ENCODE assay signal across 6 cellular contexts in the genomic region with DNA sequence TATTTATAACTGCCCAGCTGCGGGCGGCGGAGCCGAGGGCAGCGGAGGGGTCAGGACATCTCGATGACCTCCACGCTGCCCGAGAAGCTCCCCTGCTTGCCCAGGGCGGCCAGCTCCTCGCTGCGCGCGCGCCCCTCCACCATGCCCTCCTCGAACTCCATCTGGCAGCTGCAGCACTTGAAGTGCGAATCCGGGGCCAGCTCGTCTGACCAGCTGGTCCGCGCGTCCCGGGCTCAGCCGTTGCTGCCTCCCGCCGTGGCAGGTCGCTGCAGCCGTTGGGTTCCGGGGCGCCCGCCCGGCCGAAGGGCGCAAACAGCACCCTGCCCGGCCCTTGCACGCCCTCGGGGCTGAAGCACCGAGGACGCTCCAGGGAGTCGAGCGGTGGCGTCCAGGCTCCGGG.
A peak's percentile ranks its signal among the peaks of the same experiment; 100 is the strongest.
DNase-seq lines count a peak whose midpoint lies in the region; ATAC-seq, FAIRE-seq and TF ChIP-seq lines count a peak whose summit lies in the region.
"Not testable (repeated sequence)": the region's sequence is repeated elsewhere in the genome, so short reads cannot be mapped to it uniquely, and the experiment has no call there.

No MANE protein-coding gene starts in this region.

- in situ Hi-C loops in GM23248 (cut with MboI) = not testable (repeated sequence)

- DNase-seq in GM23248 (peak; percentile 9), kidney (peak; percentile 35), mucosa of descending colon (peak in 1 of 3 donors; percentile 39)
- DNase-seq in RWPE2 (ENCODE audit: low spot score); left lung; upper lobe of right lung: not testable (repeated sequence)

- not testable (repeated sequence) for H3K36me3 ChIP-seq in GM23248 (ENCODE audit: low read depth); RWPE2 (ENCODE audit: low read depth); kidney (ENCODE audit: control insufficient read depth in 1 of 2, insufficient read depth in 2 of 2, low read length in 2 of 2); left lung; mucosa of descending colon (ENCODE audit: low read depth); upper lobe of right lung

- not testable (repeated sequence) for H3K9ac ChIP-seq in GM23248; kidney (ENCODE audit: low read length in 2 of 2)

- 0 out of 3 replicates have a peak, but pooled peaks have one; percentile 17 for ATAC-seq in RWPE2 (ENCODE audit: low read depth)
- ATAC-seq in left lung = peak; percentile 23
- peak; percentile 25 for ATAC-seq in mucosa of descending colon
- peak; percentile 27 for ATAC-seq in upper lobe of right lung

- H2AFZ ChIP-seq in GM23248 = not testable (repeated sequence)

- H3K4me2 ChIP-seq in GM23248 (ENCODE audit: unreplicated experiment) = not testable (repeated sequence)

- H3K9me3 ChIP-seq in GM23248 (ENCODE audit: low read depth); RWPE2 (ENCODE audit: severe bottlenecking); kidney (ENCODE audit: control insufficient read depth in 1 of 2, low read length in 2 of 2); left lung; mucosa of descending colon; upper lobe of right lung: not testable (repeated sequence)

- not testable (repeated sequence) for H3K9me2 ChIP-seq in GM23248 (ENCODE audit: insufficient read depth)

- FAIRE-seq in kidney (lab: Jason Lieb, UNC) = not testable (repeated sequence)

- not testable (repeated sequence) for H3K4me1 ChIP-seq in GM23248 (ENCODE audit: insufficient read depth); RWPE2 (ENCODE audit: insufficient read depth, poor library complexity, severe bottlenecking); kidney (ENCODE audit: control insufficient read depth in 1 of 2, insufficient read depth in 1 of 2, low read depth in 1 of 2, low read length in 2 of 2); left lung; mucosa of descending colon (ENCODE audit: low read depth); upper lobe of right lung

- H3F3A ChIP-seq in GM23248 (ENCODE audit: insufficient read depth) = not testable (repeated sequence)

- H3K27me3 ChIP-seq in GM23248 (replicated peaks; ENCODE audit: insufficient read depth); RWPE2 (ENCODE audit: insufficient read depth, poor library complexity, severe bottlenecking); left lung; upper lobe of right lung: not testable (repeated sequence)

- not testable (repeated sequence) for H4K20me1 ChIP-seq in GM23248 (ENCODE audit: insufficient read depth)

- not testable (repeated sequence) for H3K79me2 ChIP-seq in GM23248 (ENCODE audit: insufficient read depth)

- not testable (repeated sequence) for H3K27ac ChIP-seq in GM23248; RWPE2 (ENCODE audit: poor library complexity, severe bottlenecking); kidney (ENCODE audit: low read depth in 2 of 2, low read length in 2 of 2); left lung; upper lobe of right lung

- 42 to 55% methylated on average over 9 to 28 of the region's 42 CpGs for WGBS in GM23248 (ENCODE audit: low coverage in 1 of 2, low lambda C conversion rate in 2 of 2, missing lambda C conversion rate in 2 of 2), 2 experiments

- H3K4me3 ChIP-seq in GM23248 = 0 out of 2 replicates have a peak overlapping the region, but pooled peaks have one; percentile 32
- not testable (repeated sequence) for H3K4me3 ChIP-seq in RWPE2 (ENCODE audit: severe bottlenecking); kidney (ENCODE audit: low read length in 2 of 2); left lung; mucosa of descending colon; upper lobe of right lung

- intact Hi-C loops in kidney (cut with DNase I); left lung (cut with DNase I); mucosa of descending colon (cut with DNase I, micrococcal nuclease); upper lobe of right lung (cut with DNase I): not testable (repeated sequence)

- TF ChIP-seq CTCF in RWPE2 (IDR thresholded peaks at IDR 0.05; ENCODE audit: poor library complexity, severe bottlenecking); kidney (IDR thresholded peaks at IDR 0.05; ENCODE audit: borderline replicate concordance, extremely low read depth, insufficient read depth); left lung (IDR thresholded peaks at IDR 0.05); mucosa of descending colon (IDR thresholded peaks at IDR 0.05); upper lobe of right lung (IDR thresholded peaks at IDR 0.05): not testable (repeated sequence)
